32 cellular contexts compared by ENCODE assay signal in the genomic region with DNA sequence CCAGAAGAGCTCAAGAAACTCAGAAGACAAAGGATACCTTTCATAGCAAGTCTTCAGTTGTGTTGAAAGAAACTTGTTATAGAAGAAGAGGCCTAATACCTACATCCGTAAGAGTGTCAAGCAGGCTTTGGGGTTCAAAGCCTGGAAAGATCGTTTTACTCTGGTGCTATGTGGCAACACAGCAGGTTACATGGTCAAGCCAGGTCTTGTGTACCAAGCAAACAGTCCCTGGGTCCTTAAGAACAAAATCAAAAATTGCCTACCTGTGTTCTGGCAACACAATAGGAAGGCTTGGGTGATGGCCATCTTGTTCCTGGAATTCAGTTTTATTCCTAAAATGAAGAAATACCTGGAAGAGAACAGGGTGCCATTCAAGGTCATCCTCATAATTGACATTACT. TPM values are rescaled to one million over a fixed set of nuclear protein-coding genes. Genes with fewer than 3 reads are reported as not detected.
"Had no signal": no experiment of that assay in that cellular context is flagged by ENCODE, and none has a peak within 500 bp of the region (broad histone marks: within the 10 kb centered on the region; RNA-seq: fewer than 3 reads in every experiment).

No MANE protein-coding gene starts in this region.

- H3K27me3 ChIP-seq: neural progenitor cell, ovary, spleen, stomach, thyroid gland, tibial nerve, upper lobe of left lung, vagina had no signal

- H3K4me1 ChIP-seq: neural progenitor cell, parathyroid adenoma, psoas muscle, thyroid gland, tibial nerve, vagina had no signal

- H3K36me3 Mint-ChIP-seq: natural killer cell had no signal

- H3K27me3 Mint-ChIP-seq: progenitor cell of endocrine pancreas; stimulated activated memory B cell treated with anti-CD40 and anti-IgM and Interleukin-4, amounts not matched to agents 10 μg/mL and 1 μg/mL and 100 μg/mL, for 72 hours; stimulated activated naive CD8-positive, alpha-beta T cell treated with anti-CD3 and anti-CD28 coated beads, Interleukin-15, Interleukin-2, amounts not matched to agents 100 ng/mL and 50 ng/mL, for 24 hours had no signal

- H3K27ac ChIP-seq: neural progenitor cell, ovary, parathyroid adenoma, psoas muscle, skin epidermis, spleen, stomach, thoracic aorta, thyroid gland, tibial nerve, upper lobe of left lung, vagina had no signal

- H2AFZ ChIP-seq: neural progenitor cell, parathyroid adenoma had no signal

- H3K4me2 ChIP-seq: neural progenitor cell, smooth muscle cell had no signal

- H3K79me2 ChIP-seq: parathyroid adenoma had no signal

- ATAC-seq: natural killer cell; psoas muscle; right cardiac atrium; sciatic nerve; stimulated activated memory B cell treated with anti-CD40 and anti-IgM and Interleukin-4, amounts not matched to agents 10 μg/mL and 1 μg/mL and 100 μg/mL, for 72 hours had no signal

- H3K9me3 Mint-ChIP-seq: natural killer cell; nephron; neural progenitor cell; stimulated activated memory B cell treated with anti-CD40 and anti-IgM and Interleukin-4, amounts not matched to agents 10 μg/mL and 1 μg/mL and 100 μg/mL, for 72 hours; stimulated activated naive CD8-positive, alpha-beta T cell treated with anti-CD3 and anti-CD28 coated beads, Interleukin-15, Interleukin-2, amounts not matched to agents 100 ng/mL and 50 ng/mL, for 24 hours had no signal

- H3K9me3 ChIP-seq: ovary, psoas muscle, spleen, stomach, thoracic aorta, thyroid gland, tibial nerve, upper lobe of left lung, vagina had no signal

- H3K27ac Mint-ChIP-seq: natural killer cell; nephron; neural progenitor cell; stimulated activated memory B cell treated with anti-CD40 and anti-IgM and Interleukin-4, amounts not matched to agents 10 μg/mL and 1 μg/mL and 100 μg/mL, for 72 hours; stimulated activated naive CD8-positive, alpha-beta T cell treated with anti-CD3 and anti-CD28 coated beads, Interleukin-15, Interleukin-2, amounts not matched to agents 100 ng/mL and 50 ng/mL, for 24 hours had no signal

- DNase-seq: natural killer cell; occipital lobe; ovary; posterior cingulate gyrus; psoas muscle; right cardiac atrium; spleen; stimulated activated CD4-positive, alpha-beta T cell treated with anti-CD3 and anti-CD28 coated beads, Interleukin-12 subunit alpha, Interleukin-12 subunit beta, amount 100 ng/mL, for 4 hours; stimulated activated CD4-positive, alpha-beta T cell treated with anti-CD3 and anti-CD28 coated beads, Interleukin-1b, Interleukin-23, amount 100 ng/mL, for 48 hours; stimulated activated CD4-positive, alpha-beta T cell treated with anti-CD3 and anti-CD28 coated beads, Interleukin-4, amount 100 ng/mL, for 1 hour; stimulated activated CD4-positive, alpha-beta T cell treated with anti-CD3 and anti-CD28 coated beads, Interleukin-4, amount 100 ng/mL, for 4 hours; stimulated activated CD8-positive, alpha-beta memory T cell treated with anti-CD3 and anti-CD28 coated beads, Interleukin-4, amount 100 ng/mL, for 48 hours; stimulated activated naive CD4-positive, alpha-beta T cell; stomach; thyroid gland; trophoblast cell; upper lobe of left lung had no signal

- H3K4me1 Mint-ChIP-seq: natural killer cell; neural progenitor cell; stimulated activated memory B cell treated with anti-CD40 and anti-IgM and Interleukin-4, amounts not matched to agents 10 μg/mL and 1 μg/mL and 100 μg/mL, for 72 hours had no signal

- H3K36me3 ChIP-seq: neural progenitor cell, ovary, thoracic aorta, thyroid gland, upper lobe of left lung, vagina had no signal

- H3K4me3 Mint-ChIP-seq: natural killer cell; nephron; neural progenitor cell; stimulated activated memory B cell treated with anti-CD40 and anti-IgM and Interleukin-4, amounts not matched to agents 10 μg/mL and 1 μg/mL and 100 μg/mL, for 72 hours; stimulated activated naive CD8-positive, alpha-beta T cell treated with anti-CD3 and anti-CD28 coated beads, Interleukin-15, Interleukin-2, amounts not matched to agents 100 ng/mL and 50 ng/mL, for 24 hours had no signal

- H3K9ac ChIP-seq: neural progenitor cell, parathyroid adenoma had no signal

- H3K4me3 ChIP-seq: neural progenitor cell, ovary, psoas muscle, skin epidermis, smooth muscle cell, spleen, stomach, thoracic aorta, thyroid gland, tibial nerve, upper lobe of left lung, vagina had no signal

RNA-seq across cellular contexts. Expression of gene LRRC19, which starts 32.0 kb away (rescaled TPM):
- total RNA-seq: natural killer cell, occipital lobe, progenitor cell of endocrine pancreas, psoas muscle, right cardiac atrium, sciatic nerve, smooth muscle cell, spleen, subcutaneous adipose tissue, thoracic aorta, thyroid gland, tibial nerve, ureter, vagina had no signal
- polyA plus RNA-seq: neural cell, ovary, right cardiac atrium, spleen, stomach had no signal
